ENCODE assay signal across 7 cellular contexts in the genomic region with DNA sequence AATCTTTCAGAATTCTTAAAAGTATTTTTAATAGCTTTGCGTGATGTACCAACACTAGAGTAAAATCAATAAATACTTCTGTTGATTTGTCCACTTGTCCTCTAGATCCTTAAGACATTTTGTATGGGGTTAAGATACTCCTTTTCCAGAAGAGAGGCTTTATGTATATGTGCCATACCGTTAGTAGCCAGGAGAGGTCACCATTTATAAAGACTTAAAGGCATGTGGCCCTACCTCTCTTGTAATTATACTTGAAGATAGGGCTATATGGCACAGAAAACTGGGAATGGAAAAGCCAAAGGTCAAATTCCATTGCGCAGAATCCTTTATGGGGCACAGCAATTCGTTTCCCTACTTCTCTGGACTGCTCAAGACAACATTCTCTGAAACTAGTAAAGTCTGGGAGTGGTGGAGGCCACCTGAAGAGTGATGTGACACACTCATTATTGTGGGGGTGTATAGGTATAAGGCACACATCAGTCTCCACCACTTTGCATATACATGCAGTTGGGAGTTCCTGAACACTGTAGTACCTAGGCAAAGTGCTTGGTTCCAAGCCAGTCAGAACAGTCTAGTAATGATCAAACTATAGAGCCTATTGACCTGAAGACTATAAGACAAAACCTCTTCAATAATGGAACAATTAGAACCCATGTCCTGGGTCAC.
A peak's percentile ranks its signal among the peaks of the same experiment; 100 is the strongest.
DNase-seq lines count a peak whose midpoint lies in the region; ATAC-seq and TF ChIP-seq lines count a peak whose summit lies in the region.

No MANE protein-coding gene starts in this region.

- H3K27me3 Mint-ChIP-seq in chondrocyte (ENCODE audit: low read depth) = peaks cover 9% of the 10 kb centered on the region

- no peak overlapping the region for H3K9ac ChIP-seq in OCI-LY1 (ENCODE audit: low read length)

- 0 out of 2 replicates have a peak, but pooled peaks cover 3% of the 10 kb centered on the region for H3F3A ChIP-seq in OCI-LY1 (ENCODE audit: insufficient read depth, low read length)

- peaks cover 4% of the 10 kb centered on the region for H3K36me3 Mint-ChIP-seq in chondrocyte (ENCODE audit: low read depth)

- no peak overlapping the region for H3K4me3 Mint-ChIP-seq in chondrocyte (ENCODE audit: unreplicated experiment)

- H3K79me2 ChIP-seq in OCI-LY1 (ENCODE audit: insufficient read depth, low read length) = no peaks in the 10 kb centered on the region

- DNase-seq in G401 (ENCODE audit: low spot score) (peak; percentile 16), chondrocyte (ENCODE audit: low spot score) (no peak), lung (ENCODE audit: low spot score) (no peak)
- DNase-seq in effector memory CD4-positive, alpha-beta T cell = no peak

- H3K27ac ChIP-seq in OCI-LY1 (ENCODE audit: low read depth, low read length, poor library complexity, severe bottlenecking) (peak overlapping the region; percentile 86), lung (ENCODE audit: low read depth in 1 of 2, low read length in 1 of 2) (no peak overlapping the region)
- H3K27ac ChIP-seq in effector memory CD4-positive, alpha-beta T cell (ENCODE audit: insufficient read depth, low read length, poor library complexity, severe bottlenecking) = no peak overlapping the region

- H3K27me3 ChIP-seq in OCI-LY1 (ENCODE audit: insufficient read depth, low read length) = no peaks in the 10 kb centered on the region
- H3K27me3 ChIP-seq in lung (ENCODE audit: control insufficient read depth, insufficient read depth) = no peaks in the 10 kb centered on the region
- H3K27me3 ChIP-seq in effector memory CD4-positive, alpha-beta T cell (replicated peaks; ENCODE audit: control insufficient read depth, insufficient read depth, low read length, poor library complexity, severe bottlenecking) = no peaks in the 10 kb centered on the region

- WGBS in lung, 2 donors = 41 to 46% methylated on average over 4 of the region's 4 CpGs

- H3K9me2 ChIP-seq in OCI-LY1 (ENCODE audit: low read depth, low read length) = no peaks in the 10 kb centered on the region

- peak; percentile 42 for ATAC-seq in GM21367 (IDR thresholded peaks at IDR 0.05; ENCODE audit: unreplicated experiment)
- peak; percentile 33 for ATAC-seq in HG03520 (IDR thresholded peaks at IDR 0.05; ENCODE audit: unreplicated experiment)
- no peak for ATAC-seq in lung (ENCODE audit: insufficient read depth, low FRiP score)

- H3K4me1 Mint-ChIP-seq in chondrocyte (ENCODE audit: low read depth) = peaks cover 7% of the 10 kb centered on the region

- H2AFZ ChIP-seq in OCI-LY1 (ENCODE audit: low read length) = no peak overlapping the region

- peak; percentile 92 for TF ChIP-seq CTCF in OCI-LY1 (IDR thresholded peaks at IDR 0.05; ENCODE audit: low read length)
- TF ChIP-seq CTCF in chondrocyte (IDR thresholded peaks at IDR 0.05) = peak; percentile 91
- peak; percentile 11 for TF ChIP-seq CTCF in lung (IDR thresholded peaks at IDR 0.05; ENCODE audit: control extremely low read depth, extremely low read depth)

- in situ Hi-C loops in G401 (cut with HindIII; ENCODE audit: low sequenced_read_pairs) = no loop called here

- peak overlapping the region; percentile 52 for H3K4me2 ChIP-seq in OCI-LY1 (ENCODE audit: low read length)

- H3K9me3 ChIP-seq in OCI-LY1 (ENCODE audit: low read length) (0 out of 2 replicates have a peak, but pooled peaks cover under 1% of the 10 kb centered on the region), lung (ENCODE audit: control insufficient read depth in 2 of 2, insufficient read depth in 1 of 2, low read length in 1 of 2) (no peaks in the 10 kb centered on the region)
- H3K9me3 ChIP-seq in effector memory CD4-positive, alpha-beta T cell (ENCODE audit: control insufficient read depth, low read length) = no peaks in the 10 kb centered on the region

- H3K4me3 ChIP-seq in OCI-LY1 (ENCODE audit: low read depth, low read length, poor library complexity, severe bottlenecking) = no peak overlapping the region
- no peak overlapping the region for H3K4me3 ChIP-seq in lung
- H3K4me3 ChIP-seq in effector memory CD4-positive, alpha-beta T cell (ENCODE audit: insufficient read depth, low read depth, low read length, poor library complexity, severe bottlenecking) = no peak overlapping the region

- peaks cover 58% of the 10 kb centered on the region for H3K4me1 ChIP-seq in OCI-LY1 (ENCODE audit: insufficient read depth, low read length, severe bottlenecking)
- H3K4me1 ChIP-seq in lung (ENCODE audit: control insufficient read depth in 2 of 2, insufficient read depth in 2 of 2, low read length in 2 of 2) = no peaks in the 10 kb centered on the region
- H3K4me1 ChIP-seq in effector memory CD4-positive, alpha-beta T cell (ENCODE audit: control insufficient read depth, insufficient read depth, low read length, poor library complexity, severe bottlenecking) = no peaks in the 10 kb centered on the region

- no peaks in the 10 kb centered on the region for H3K36me3 ChIP-seq in OCI-LY1 (ENCODE audit: insufficient read depth, low read length)
- no peaks in the 10 kb centered on the region for H3K36me3 ChIP-seq in lung (ENCODE audit: control insufficient read depth in 2 of 2, insufficient read depth in 2 of 2, low read length in 2 of 2)
- H3K36me3 ChIP-seq in effector memory CD4-positive, alpha-beta T cell (ENCODE audit: control insufficient read depth, insufficient read depth, low read length) = no peaks in the 10 kb centered on the region

- no peaks in the 10 kb centered on the region for H4K20me1 ChIP-seq in OCI-LY1 (ENCODE audit: insufficient read depth, low read length)

- H3K9me3 Mint-ChIP-seq in chondrocyte (ENCODE audit: low read depth) = peaks cover 7% of the 10 kb centered on the region

- H3K27ac Mint-ChIP-seq in chondrocyte (ENCODE audit: unreplicated experiment) = no peak overlapping the region

Comparison
In these comparisons a context has a peak if more than half of its experiments do, and no peak if none do; other contexts are left out.
1. CTCF ChIP-seq: peak in every context shown above with its lines; median percentile 92 in OCI-LY1; 91 in chondrocyte; 11 in lung.